Comparison of ENCODE assay signal across 2 cellular contexts in the genomic region with DNA sequence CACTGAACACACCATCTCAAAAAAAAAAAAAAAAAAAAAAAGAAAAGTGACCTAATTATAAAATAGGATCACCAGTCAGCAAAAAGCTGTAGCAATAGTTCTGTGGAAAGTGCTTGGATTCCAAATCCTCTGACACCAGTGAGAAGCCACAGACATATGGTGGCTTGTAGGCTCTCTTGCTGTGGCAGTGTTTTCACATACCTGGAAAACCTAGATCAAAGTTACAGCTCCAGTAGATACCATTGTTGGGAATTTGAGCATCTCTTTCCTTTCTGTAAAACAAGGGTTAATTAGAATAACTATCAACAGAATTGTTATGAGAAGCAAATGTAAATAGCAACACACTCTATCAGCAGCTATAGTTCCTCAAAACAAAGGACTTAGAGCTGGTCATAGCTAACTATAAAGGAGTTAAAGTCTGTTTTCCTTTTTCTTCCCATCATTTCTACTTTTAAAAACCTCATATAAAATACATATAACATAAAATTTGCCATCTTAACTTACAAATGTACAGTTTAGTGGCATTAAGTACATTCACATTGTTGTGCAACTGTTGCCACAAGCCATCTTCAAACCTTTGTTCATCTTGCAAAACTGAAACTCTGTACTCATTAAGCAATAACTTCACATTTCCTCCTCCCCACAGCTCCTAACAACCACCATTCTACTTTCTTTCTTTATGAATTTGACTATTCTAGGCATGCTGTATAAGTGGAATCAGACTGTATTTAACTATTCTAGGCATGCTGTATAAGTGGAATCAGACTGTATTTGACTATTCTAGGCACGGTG.
A peak's percentile ranks its signal among the peaks of the same experiment; 100 is the strongest.
TF ChIP-seq lines count a peak whose summit lies in the region.

No MANE protein-coding gene starts in this region.

TF ChIP-seq in GM12891, 5 proteins besides CTCF, POLR2A, EP300 and RAD21:
- no peak for TF ChIP-seq POLR2AphosphoS5 (IDR thresholded peaks at IDR 0.05; ENCODE audit: low read depth, low read length)

TF ChIP-seq in GM12878, 131 proteins besides CTCF, POLR2A, EP300 and RAD21:
- TF ChIP-seq SIN3A (IDR thresholded peaks at IDR 0.05; ENCODE audit: low read depth, low read length) = no peak
- no peak for TF ChIP-seq NR2C2 (IDR thresholded peaks at IDR 0.05; ENCODE audit: borderline replicate concordance, control insufficient read depth, insufficient read length, low read depth)
- TF ChIP-seq CEBPB (IDR thresholded peaks at IDR 0.05; ENCODE audit: borderline replicate concordance in 1 of 2, low read depth in 2 of 2, low read length in 2 of 2) = 0 out of 4 replicates have a peak, but pooled peaks of 1 of the 2 experiments have one; percentile 22
- no peak for TF ChIP-seq NR2C1 (IDR thresholded peaks at IDR 0.05)
- TF ChIP-seq RELB (IDR thresholded peaks at IDR 0.05; ENCODE audit: low read depth) = no peak
- TF ChIP-seq ZNF24 (IDR thresholded peaks at IDR 0.05) = 0 out of 2 replicates have a peak, but pooled peaks have one; percentile 54
- TF ChIP-seq MTA2 (IDR thresholded peaks at IDR 0.05; ENCODE audit: low read depth) = peak; percentile 18; the same call in 1 of the 2 replicates
- no peak for TF ChIP-seq ZNF622 (IDR thresholded peaks at IDR 0.05)
TF ChIP-seq in GM12878: peak in this region for 3.
